In the genomic region with DNA sequence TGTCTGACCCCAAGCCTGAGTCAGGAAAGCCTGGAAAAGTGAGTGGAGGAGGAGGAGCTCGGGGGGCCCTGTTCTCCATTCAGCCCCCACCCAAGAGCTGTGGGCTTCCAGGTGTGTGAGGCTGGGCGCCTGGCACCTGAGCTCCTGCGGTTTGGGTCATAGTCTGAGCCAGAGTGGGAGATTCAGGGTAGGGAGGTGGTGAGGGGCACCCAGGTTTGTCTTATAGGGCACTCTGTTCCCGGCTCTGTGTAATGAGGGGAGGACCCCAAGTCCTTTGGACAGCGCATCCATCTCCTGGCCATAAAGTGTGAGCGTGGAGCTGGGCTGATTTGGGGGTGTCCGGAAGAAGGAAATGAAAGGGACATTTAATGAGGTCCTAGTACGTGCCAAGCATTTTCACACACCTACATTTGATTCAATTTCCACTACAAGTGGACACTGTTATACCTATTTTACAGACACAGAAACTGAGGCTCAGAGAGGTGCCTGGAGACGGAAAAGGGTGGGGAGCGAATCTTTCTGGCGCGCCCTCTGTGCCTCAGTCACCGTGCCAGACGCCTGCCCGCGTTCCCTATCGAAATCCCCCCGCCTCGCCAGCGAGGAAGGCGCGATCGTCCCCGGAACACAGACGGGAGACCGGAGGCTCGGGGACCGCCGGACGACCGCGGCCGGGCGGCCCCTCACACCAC, we compare ENCODE assay signal across 9 cellular contexts. TPM values are rescaled to one million over a fixed set of nuclear protein-coding genes. Genes with fewer than 3 reads are reported as not detected.
DNase-seq lines count a peak whose midpoint lies in the region; ATAC-seq, FAIRE-seq and TF ChIP-seq lines count a peak whose summit lies in the region.
"Had no signal": no experiment of that assay in that cellular context is flagged by ENCODE, and none has a peak within 500 bp of the region (broad histone marks: within the 10 kb centered on the region; RNA-seq: fewer than 3 reads in every experiment).

No MANE protein-coding gene starts in this region.

- in situ Hi-C loops in gastrocnemius medialis (cut with MboI; ENCODE audit: low sequenced_read_pairs in 4 of 4), result no loop called here

- H3K36me3 ChIP-seq in heart left ventricle (no peaks in the 10 kb centered on the region), breast epithelium (no peaks in the 10 kb centered on the region), muscle layer of colon (ENCODE audit: insufficient read depth, low read length) (no peaks in the 10 kb centered on the region), upper lobe of right lung (no peaks in the 10 kb centered on the region), gastrocnemius medialis (no peaks in the 10 kb centered on the region)

- 22 to 48% (median 27%) methylated on average over 14 to 34 of the region's 34 CpGs for WGBS in heart left ventricle, 4 donors

- H3K4me1 ChIP-seq in heart left ventricle (peaks cover 0 to 27% (median 9%) of the 10 kb centered on the region in 12 donors), breast epithelium (peaks cover 3 to 8% of the 10 kb centered on the region in 2 donors), muscle layer of colon (ENCODE audit: insufficient read depth, low read length) (peaks cover 6% of the 10 kb centered on the region), upper lobe of right lung (no peaks in the 10 kb centered on the region), gastrocnemius medialis (no peaks in the 10 kb centered on the region)

- DNase-seq in heart left ventricle (no peak), Right ventricle myocardium superior (no peak), breast epithelium (ENCODE audit: low spot score in 2 of 2) (no peak), upper lobe of right lung (no peak), amygdala (lab: John Stamatoyannopoulos, UW) (no peak), gastrocnemius medialis (no peak), H54 (ENCODE audit: insufficient read length, low spot score) (no peak)
- DNase-seq: DMS79 had no signal

- H3K27me3 ChIP-seq in heart left ventricle (peaks cover 0 to 45% (median 2%) of the 10 kb centered on the region in 9 donors), breast epithelium (no peaks in the 10 kb centered on the region), muscle layer of colon (ENCODE audit: control insufficient read depth in 1 of 2, insufficient read depth in 2 of 2, low read length in 2 of 2) (peaks cover 0 to 12% of the 10 kb centered on the region in 2 donors), upper lobe of right lung (peaks cover 24% of the 10 kb centered on the region), gastrocnemius medialis (peaks cover 9 to 23% (median 17%) of the 10 kb centered on the region in 3 donors)

- peak overlapping the region; percentile 40 to 69 (median 55) for H3K4me3 ChIP-seq in heart left ventricle
- H3K4me3 ChIP-seq in breast epithelium, result peak overlapping the region; percentile 27 to 67 (median 58)
- H3K4me3 ChIP-seq in muscle layer of colon (ENCODE audit: low read depth in 1 of 2, low read length in 2 of 2), result peak overlapping the region; percentile 49
- H3K4me3 ChIP-seq in upper lobe of right lung, result peak overlapping the region; percentile 44
- peak overlapping the region in 2 of 4 donors; percentile 40 to 45 for H3K4me3 ChIP-seq in gastrocnemius medialis

- H3K27ac ChIP-seq in heart left ventricle (peak overlapping the region in 10 of 12 donors; percentile 53 to 80 (median 64)), breast epithelium (peak overlapping the region in 1 of 2 donors; percentile 52), muscle layer of colon (ENCODE audit: low read depth, low read length) (peak overlapping the region; percentile 49), upper lobe of right lung (no peak overlapping the region), gastrocnemius medialis (no peak overlapping the region)

- intact Hi-C loops in heart left ventricle (cut with DNase I), result loop anchor here in 8 of 10 donors (1.0 to 10.0 kb wide), 7 partner anchors 40 to 78 kb away; partner anchors contain the start of gene DNAL4 (in 1 of the 8)
- intact Hi-C loops in Right ventricle myocardium superior (cut with DNase I), result no loop called here
- intact Hi-C loops in breast epithelium (cut with DNase I; ENCODE audit: low total_unique reads), result no loop called here
- intact Hi-C loops in upper lobe of right lung (cut with DNase I), result no loop called here
- intact Hi-C loops in gastrocnemius medialis (cut with DNase I; ENCODE audit: low total_unique reads), result loop anchor here (5.0 kb wide), 2 partner anchors 40 to 75 kb away; no protein-coding TSS in a partner anchor

- no peak for TF ChIP-seq CTCF in heart left ventricle (IDR thresholded peaks at IDR 0.05)
- no peak for TF ChIP-seq CTCF in breast epithelium (IDR thresholded peaks at IDR 0.05)
- TF ChIP-seq CTCF in upper lobe of right lung (IDR thresholded peaks at IDR 0.05), result no peak
- TF ChIP-seq CTCF in gastrocnemius medialis (IDR thresholded peaks at IDR 0.05 in 4 of 5, conservative IDR thresholded peaks at IDR 0.05 in 1 of 5), result no peak

- ATAC-seq in heart left ventricle, result no peak
- no peak for ATAC-seq in Right ventricle myocardium superior (ENCODE audit: poor library complexity)
- no peak for ATAC-seq in upper lobe of right lung
- no peak for ATAC-seq in gastrocnemius medialis

- TF ChIP-seq POLR2A in heart left ventricle (IDR thresholded peaks at IDR 0.05) (no peak), breast epithelium (IDR thresholded peaks at IDR 0.05) (no peak), gastrocnemius medialis (IDR thresholded peaks at IDR 0.05) (no peak), H54 (IDR thresholded peaks at IDR 0.05; ENCODE audit: low read depth, low read length) (no peak)

- H3K9me3 ChIP-seq in heart left ventricle (no peaks in the 10 kb centered on the region), breast epithelium (no peaks in the 10 kb centered on the region), muscle layer of colon (ENCODE audit: low read length) (no peaks in the 10 kb centered on the region), upper lobe of right lung (no peaks in the 10 kb centered on the region), gastrocnemius medialis (no peaks in the 10 kb centered on the region)

- peak overlapping the region; percentile 33 for H3K9ac ChIP-seq in muscle layer of colon (ENCODE audit: low read length)

- no peak for FAIRE-seq in H54 (lab: Jason Lieb, UNC)

RNA-seq across cellular contexts. Expression of gene NPTXR, which starts 1.2 kb away (rescaled TPM):
- total RNA-seq in heart left ventricle, result 10 to 100 TPM; 15.4 to 34.0 (median 20.7) TPM
- polyA plus RNA-seq in heart left ventricle, result 10 to 100 TPM; 18.8 to 19.1 TPM
- total RNA-seq in Right ventricle myocardium superior, result 16.8 TPM
- 1 to 10 TPM; 3.7 to 4.6 (median 4.5) TPM for total RNA-seq in breast epithelium
- total RNA-seq in upper lobe of right lung, result 6.3 TPM
- 1 to 10 TPM in 1 of 4 donors, under 1 TPM in 3; 0.25 to 5.0 (median 0.73) TPM for total RNA-seq in gastrocnemius medialis

RNA-seq across cellular contexts. Expression of gene CBX6, which starts 29.4 kb away (rescaled TPM):
- total RNA-seq in heart left ventricle (10 to 100 TPM; 28.3 to 59.0 (median 43.9) TPM), Right ventricle myocardium superior (36.1 TPM), breast epithelium (10 to 100 TPM; 20.2 to 34.7 (median 25.9) TPM), upper lobe of right lung (61.6 TPM), gastrocnemius medialis (10 to 100 TPM in 3 of 4 donors, 1 to 10 TPM in 1; 8.4 to 21.5 (median 17.7) TPM)
- 10 to 100 TPM; 21.1 to 43.5 TPM for polyA plus RNA-seq in heart left ventricle

RNA-seq across cellular contexts. Expression of gene DNAL4, which starts 48.7 kb away (rescaled TPM):
- total RNA-seq in heart left ventricle (10 to 100 TPM in 5 of 9 donors, 1 to 10 TPM in 4; 8.2 to 16.4 (median 10.4) TPM), Right ventricle myocardium superior (12.2 TPM), breast epithelium (10 to 100 TPM; 17.8 to 31.2 (median 21.3) TPM), upper lobe of right lung (16.0 TPM), gastrocnemius medialis (1 to 10 TPM; 5.7 to 7.2 (median 6.7) TPM)
- polyA plus RNA-seq in heart left ventricle, result 10 to 100 TPM in 1 of 2 donors, 1 to 10 TPM in 1; 7.9 to 14.9 TPM

Comparison
In these comparisons a context has a peak if more than half of its experiments do, and no peak if none do; other contexts are left out.
1. intact Hi-C loops: an anchor here in heart left ventricle (1.0 to 10.0 kb wide) and gastrocnemius medialis (5.0 kb wide); none called in Right ventricle myocardium superior, breast epithelium and upper lobe of right lung.
2. H3K27ac ChIP-seq: peak in heart left ventricle (10 of 12) and muscle layer of colon (single experiment); none in upper lobe of right lung (single experiment) and gastrocnemius medialis (0 of 4).